In the genomic region with DNA sequence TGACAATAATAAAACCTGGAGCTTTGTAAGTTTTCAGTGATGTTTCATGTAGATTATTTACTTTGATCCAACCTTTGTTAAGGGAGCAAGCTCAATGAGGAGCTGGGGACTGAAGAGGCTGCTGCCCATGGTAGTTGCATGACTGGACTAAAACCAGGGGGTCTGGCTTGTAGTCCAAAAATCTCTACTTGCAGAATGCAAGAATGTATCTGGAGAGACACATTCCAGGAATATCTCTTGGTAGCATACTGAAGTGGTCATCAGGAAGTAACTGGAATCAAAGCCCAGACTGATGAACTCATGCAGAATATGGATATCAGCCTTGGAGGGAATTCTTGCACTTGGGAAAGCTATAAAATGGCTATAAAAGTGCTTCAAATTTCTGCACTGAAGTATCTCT, we compare ENCODE assay signal across 2 cellular contexts.
TF ChIP-seq lines count a peak whose summit lies in the region.

No MANE protein-coding gene starts in this region.

TF ChIP-seq in liver, 16 proteins besides CTCF, POLR2A, EP300 and RAD21 (continued from another document):
- TF ChIP-seq, protein P1, sequence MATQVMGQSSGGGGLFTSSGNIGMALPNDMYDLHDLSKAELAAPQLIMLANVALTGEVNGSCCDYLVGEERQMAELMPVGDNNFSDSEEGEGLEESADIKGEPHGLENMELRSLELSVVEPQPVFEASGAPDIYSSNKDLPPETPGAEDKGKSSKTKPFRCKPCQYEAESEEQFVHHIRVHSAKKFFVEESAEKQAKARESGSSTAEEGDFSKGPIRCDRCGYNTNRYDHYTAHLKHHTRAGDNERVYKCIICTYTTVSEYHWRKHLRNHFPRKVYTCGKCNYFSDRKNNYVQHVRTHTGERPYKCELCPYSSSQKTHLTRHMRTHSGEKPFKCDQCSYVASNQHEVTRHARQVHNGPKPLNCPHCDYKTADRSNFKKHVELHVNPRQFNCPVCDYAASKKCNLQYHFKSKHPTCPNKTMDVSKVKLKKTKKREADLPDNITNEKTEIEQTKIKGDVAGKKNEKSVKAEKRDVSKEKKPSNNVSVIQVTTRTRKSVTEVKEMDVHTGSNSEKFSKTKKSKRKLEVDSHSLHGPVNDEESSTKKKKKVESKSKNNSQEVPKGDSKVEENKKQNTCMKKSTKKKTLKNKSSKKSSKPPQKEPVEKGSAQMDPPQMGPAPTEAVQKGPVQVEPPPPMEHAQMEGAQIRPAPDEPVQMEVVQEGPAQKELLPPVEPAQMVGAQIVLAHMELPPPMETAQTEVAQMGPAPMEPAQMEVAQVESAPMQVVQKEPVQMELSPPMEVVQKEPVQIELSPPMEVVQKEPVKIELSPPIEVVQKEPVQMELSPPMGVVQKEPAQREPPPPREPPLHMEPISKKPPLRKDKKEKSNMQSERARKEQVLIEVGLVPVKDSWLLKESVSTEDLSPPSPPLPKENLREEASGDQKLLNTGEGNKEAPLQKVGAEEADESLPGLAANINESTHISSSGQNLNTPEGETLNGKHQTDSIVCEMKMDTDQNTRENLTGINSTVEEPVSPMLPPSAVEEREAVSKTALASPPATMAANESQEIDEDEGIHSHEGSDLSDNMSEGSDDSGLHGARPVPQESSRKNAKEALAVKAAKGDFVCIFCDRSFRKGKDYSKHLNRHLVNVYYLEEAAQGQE (IDR thresholded peaks at IDR 0.05) = peak; percentile 51
- TF ChIP-seq, protein P2, sequence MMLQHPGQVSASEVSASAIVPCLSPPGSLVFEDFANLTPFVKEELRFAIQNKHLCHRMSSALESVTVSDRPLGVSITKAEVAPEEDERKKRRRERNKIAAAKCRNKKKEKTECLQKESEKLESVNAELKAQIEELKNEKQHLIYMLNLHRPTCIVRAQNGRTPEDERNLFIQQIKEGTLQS (IDR thresholded peaks at IDR 0.05) = no peak
TF ChIP-seq in liver: peak in this region for 2.

TF ChIP-seq in HepG2, 621 proteins besides CTCF, POLR2A, EP300 and RAD21:
- TF ChIP-seq, protein P3, sequence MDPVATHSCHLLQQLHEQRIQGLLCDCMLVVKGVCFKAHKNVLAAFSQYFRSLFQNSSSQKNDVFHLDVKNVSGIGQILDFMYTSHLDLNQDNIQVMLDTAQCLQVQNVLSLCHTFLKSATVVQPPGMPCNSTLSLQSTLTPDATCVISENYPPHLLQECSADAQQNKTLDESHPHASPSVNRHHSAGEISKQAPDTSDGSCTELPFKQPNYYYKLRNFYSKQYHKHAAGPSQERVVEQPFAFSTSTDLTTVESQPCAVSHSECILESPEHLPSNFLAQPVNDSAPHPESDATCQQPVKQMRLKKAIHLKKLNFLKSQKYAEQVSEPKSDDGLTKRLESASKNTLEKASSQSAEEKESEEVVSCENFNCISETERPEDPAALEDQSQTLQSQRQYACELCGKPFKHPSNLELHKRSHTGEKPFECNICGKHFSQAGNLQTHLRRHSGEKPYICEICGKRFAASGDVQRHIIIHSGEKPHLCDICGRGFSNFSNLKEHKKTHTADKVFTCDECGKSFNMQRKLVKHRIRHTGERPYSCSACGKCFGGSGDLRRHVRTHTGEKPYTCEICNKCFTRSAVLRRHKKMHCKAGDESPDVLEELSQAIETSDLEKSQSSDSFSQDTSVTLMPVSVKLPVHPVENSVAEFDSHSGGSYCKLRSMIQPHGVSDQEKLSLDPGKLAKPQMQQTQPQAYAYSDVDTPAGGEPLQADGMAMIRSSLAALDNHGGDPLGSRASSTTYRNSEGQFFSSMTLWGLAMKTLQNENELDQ (CRISPR knock-in tag; IDR thresholded peaks at IDR 0.05; ENCODE audit: borderline replicate concordance) = no peak
